8 cellular contexts compared by ENCODE assay signal in the genomic region with DNA sequence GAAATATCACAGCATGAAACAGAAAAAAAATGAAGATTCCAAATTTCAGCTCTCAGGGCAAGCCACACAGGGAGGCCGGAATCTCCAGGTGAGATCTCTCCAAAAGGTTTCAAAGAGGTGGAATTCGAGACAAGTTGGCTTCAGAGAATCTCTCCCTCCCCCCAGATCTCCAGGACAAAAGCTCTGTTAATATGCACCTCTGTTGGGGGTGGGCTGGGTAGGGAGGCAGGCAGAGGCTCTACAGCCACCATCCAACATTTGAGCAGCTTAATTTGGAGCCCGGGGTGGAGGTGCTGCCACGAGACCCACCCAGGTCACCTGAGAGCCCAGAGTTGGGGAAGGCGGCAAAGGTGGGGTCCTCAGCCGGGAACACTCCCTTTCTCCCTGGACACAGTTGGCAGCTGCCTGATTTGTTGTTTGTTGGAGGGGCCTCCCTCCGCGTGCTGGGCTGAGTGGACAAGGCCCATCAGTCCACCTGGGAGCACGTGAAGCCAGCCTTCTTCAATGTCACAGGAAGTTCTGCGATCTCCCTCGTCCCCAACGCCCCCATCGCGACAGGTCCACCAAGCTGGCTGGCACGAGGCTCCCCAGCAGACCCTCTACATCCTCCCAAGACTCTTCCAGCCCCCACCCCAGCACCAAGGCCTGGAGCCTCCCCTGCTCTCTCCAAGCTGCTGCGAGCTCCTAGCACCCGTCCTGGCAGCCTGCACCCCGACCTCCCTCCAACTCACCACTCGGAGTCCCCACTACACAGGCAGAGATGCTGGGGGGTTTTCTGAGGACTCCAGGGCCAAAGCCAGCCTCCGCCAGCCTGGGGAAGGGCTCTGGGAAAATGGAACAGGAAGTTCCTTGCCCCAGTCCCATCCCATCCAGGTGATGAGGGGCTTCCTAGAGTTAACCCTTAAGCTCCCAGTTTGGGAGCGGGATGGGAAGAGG. TPM values are rescaled to one million over a fixed set of nuclear protein-coding genes. Genes with fewer than 3 reads are reported as not detected.
DNase-seq lines count a peak whose midpoint lies in the region; ATAC-seq and TF ChIP-seq lines count a peak whose summit lies in the region.

TSS of gene ZSCAN10 (minus strand) at position 836 of the 936 bp plus-strand sequence. CDS start 6,357 bp downstream, outside the sequence.

- H3K27ac Mint-ChIP-seq in CD4-positive, CD25-positive, alpha-beta regulatory T cell: peak within 1 kb of the TSS; percentile 75 to 86 (median 84)
- peak within 1 kb of the TSS in 1 of 2 donors; percentile 78 for H3K27ac Mint-ChIP-seq in effector memory CD8-positive, alpha-beta T cell
- H3K27ac Mint-ChIP-seq in nephron: peak within 1 kb of the TSS in 1 of 3 experiments; percentile 20

- H3K4me3 Mint-ChIP-seq in CD4-positive, CD25-positive, alpha-beta regulatory T cell: peak within 1 kb of the TSS; percentile 70 to 93 (median 81)
- H3K4me3 Mint-ChIP-seq in effector memory CD8-positive, alpha-beta T cell: peak within 1 kb of the TSS; percentile 60 to 81
- peak within 1 kb of the TSS; percentile 77 to 80 (median 77) for H3K4me3 Mint-ChIP-seq in nephron

- no peaks in the 10 kb centered on the region for H3K36me3 Mint-ChIP-seq in CD4-positive, CD25-positive, alpha-beta regulatory T cell
- H3K36me3 Mint-ChIP-seq in effector memory CD8-positive, alpha-beta T cell (ENCODE audit: insufficient read depth): peaks cover 27% of the 10 kb centered on the region
- no peaks in the 10 kb centered on the region for H3K36me3 Mint-ChIP-seq in nephron (ENCODE audit: low read depth)

- no peaks in the 10 kb centered on the region for H3K27me3 ChIP-seq in CD4-positive, CD25-positive, alpha-beta regulatory T cell (ENCODE audit: control insufficient read depth, insufficient read depth, low read length)

- H3K4me3 ChIP-seq in CD4-positive, CD25-positive, alpha-beta regulatory T cell (ENCODE audit: low read depth, low read length): peak within 1 kb of the TSS; percentile 53

- no peaks in the 10 kb centered on the region for H3K9me3 Mint-ChIP-seq in CD4-positive, CD25-positive, alpha-beta regulatory T cell
- H3K9me3 Mint-ChIP-seq in effector memory CD8-positive, alpha-beta T cell: no peaks in the 10 kb centered on the region
- no peaks in the 10 kb centered on the region for H3K9me3 Mint-ChIP-seq in nephron

- no peaks in the 10 kb centered on the region for H3K36me3 ChIP-seq in CD4-positive, CD25-positive, alpha-beta regulatory T cell (ENCODE audit: control insufficient read depth, insufficient read depth, low read length)
- H3K36me3 ChIP-seq in KOPT-K1 (ENCODE audit: insufficient read depth, low read length): no peaks in the 10 kb centered on the region

- peaks cover 16 to 77% (median 41%) of the 10 kb centered on the region in 4 donors for H3K4me1 Mint-ChIP-seq in CD4-positive, CD25-positive, alpha-beta regulatory T cell
- H3K4me1 Mint-ChIP-seq in effector memory CD8-positive, alpha-beta T cell (ENCODE audit: low read depth in 2 of 2): peaks cover 30 to 39% of the 10 kb centered on the region in 2 donors
- H3K4me1 Mint-ChIP-seq in nephron: peaks cover 23% of the 10 kb centered on the region

- H3K4me1 ChIP-seq in CD4-positive, CD25-positive, alpha-beta regulatory T cell (ENCODE audit: control insufficient read depth, insufficient read depth, low read length, poor library complexity, severe bottlenecking): peaks cover 54% of the 10 kb centered on the region

- no peak for ATAC-seq in CD4-positive, CD25-positive, alpha-beta regulatory T cell (ENCODE audit: low read depth in 2 of 2)
- no peak for ATAC-seq in effector memory CD8-positive, alpha-beta T cell (replicated peaks)
- no peak for ATAC-seq in HG02623 (IDR thresholded peaks at IDR 0.05; ENCODE audit: unreplicated experiment)
- ATAC-seq in HG03520 (IDR thresholded peaks at IDR 0.05; ENCODE audit: unreplicated experiment): no peak
- no peak for ATAC-seq in HG03432 (IDR thresholded peaks at IDR 0.05; ENCODE audit: unreplicated experiment)

- DNase-seq in CD4-positive, CD25-positive, alpha-beta regulatory T cell: no peak
- no peak for DNase-seq in effector memory CD8-positive, alpha-beta T cell
- DNase-seq in stimulated activated CD4-positive, alpha-beta T cell treated with anti-CD3 and anti-CD28 coated beads, Interleukin-2, amount 100 ng/mL, for 48 hours: no peak

- TF ChIP-seq CTCF in nephron (IDR thresholded peaks at IDR 0.05; ENCODE audit: unreplicated experiment in 3 of 3): no peak

- peak within 1 kb of the TSS; percentile 47 for H3K27ac ChIP-seq in CD4-positive, CD25-positive, alpha-beta regulatory T cell (ENCODE audit: insufficient read depth, low read length, poor library complexity, severe bottlenecking)
- H3K27ac ChIP-seq in KOPT-K1 (ENCODE audit: low read depth, low read length, poor library complexity, severe bottlenecking): peak within 1 kb of the TSS; percentile 45

- H3K9me3 ChIP-seq in CD4-positive, CD25-positive, alpha-beta regulatory T cell (ENCODE audit: control insufficient read depth in 2 of 2, low read length in 2 of 2): no peaks in the 10 kb centered on the region
- H3K9me3 ChIP-seq in KOPT-K1 (ENCODE audit: insufficient read depth, low read length, poor library complexity, severe bottlenecking): no peaks in the 10 kb centered on the region

- no peaks in the 10 kb centered on the region for H3K27me3 Mint-ChIP-seq in CD4-positive, CD25-positive, alpha-beta regulatory T cell
- H3K27me3 Mint-ChIP-seq in effector memory CD8-positive, alpha-beta T cell: no peaks in the 10 kb centered on the region
- H3K27me3 Mint-ChIP-seq in nephron (ENCODE audit: low read depth): peaks cover 37% of the 10 kb centered on the region

RNA-seq across cellular contexts. Expression of gene ZSCAN10, which starts in this region (rescaled TPM):
- total RNA-seq in CD4-positive, CD25-positive, alpha-beta regulatory T cell: 0.81 TPM
- polyA plus RNA-seq in CD4-positive, CD25-positive, alpha-beta regulatory T cell: not detected
